Comparison of ENCODE assay signal across 27 cellular contexts in the genomic region with DNA sequence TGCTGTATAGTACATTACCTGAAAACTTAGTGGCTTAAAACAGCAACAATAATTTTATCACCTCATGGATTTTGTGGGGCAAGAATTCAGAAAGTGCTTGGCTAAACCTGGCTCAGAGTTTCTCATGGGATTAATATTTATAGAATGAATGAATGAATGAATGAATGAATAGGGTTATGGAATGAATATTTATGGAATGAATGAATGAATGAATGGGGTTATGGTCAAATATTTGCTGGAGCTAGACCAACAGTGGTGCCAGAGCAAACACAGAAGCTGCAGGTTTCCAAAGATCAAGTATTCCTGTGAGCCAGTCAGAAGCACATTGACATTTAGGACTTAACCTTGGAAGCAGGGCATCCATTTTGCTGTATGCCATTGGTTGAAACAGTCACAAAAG. TPM values are rescaled to one million over a fixed set of nuclear protein-coding genes. Genes with fewer than 3 reads are reported as not detected.
"Had no signal": no experiment of that assay in that cellular context is flagged by ENCODE, and none has a peak within 500 bp of the region (broad histone marks: within the 10 kb centered on the region; RNA-seq: fewer than 3 reads in every experiment).

No MANE protein-coding gene starts in this region.

- H3K27me3 ChIP-seq: dorsolateral prefrontal cortex, esophagus squamous epithelium, gastrocnemius medialis had no signal

- DNase-seq: dermis blood vessel endothelial cell; dorsolateral prefrontal cortex; effector CD4-positive, alpha-beta T cell; effector memory CD4-positive, alpha-beta T cell; erythroblast; esophagus squamous epithelium; foreskin fibroblast; foreskin melanocyte; gastrocnemius medialis; glutamatergic neuron; head of caudate nucleus; heart right ventricle; hippocampal formation; left cardiac atrium; left ventricle myocardium inferior; lower lobe of right lung; mesenchymal stem cell; mucosa of descending colon; naive B cell had no signal

- H3K36me3 ChIP-seq: esophagus squamous epithelium, gastrocnemius medialis, heart right ventricle, left ventricle myocardium inferior, lower lobe of right lung had no signal

- H3K9me3 ChIP-seq: esophagus squamous epithelium, gastrocnemius medialis, heart right ventricle, left ventricle myocardium inferior, lower lobe of right lung, mucosa of descending colon had no signal

- H3K4me3 ChIP-seq: coronary artery, dorsolateral prefrontal cortex, esophagus squamous epithelium, gastrocnemius medialis, heart right ventricle, left ventricle myocardium inferior, lower lobe of right lung, mucosa of descending colon had no signal

- H3K4me1 ChIP-seq: esophagus squamous epithelium, gastrocnemius medialis, heart right ventricle, left ventricle myocardium inferior, lower lobe of right lung had no signal

- ATAC-seq: esophagus mucosa, gastrocnemius medialis, heart right ventricle, left cardiac atrium, lower lobe of right lung, mucosa of descending colon had no signal

- H3K27ac ChIP-seq: coronary artery, dorsolateral prefrontal cortex, epithelial cell of prostate, esophagus squamous epithelium, gastrocnemius medialis, heart right ventricle, left ventricle myocardium inferior, lower lobe of right lung had no signal

- FAIRE-seq: colon, islet of Langerhans, keratinocyte had no signal

RNA-seq across cellular contexts. Expression of a gene that starts 35.7 kb away (rescaled TPM):
- total RNA-seq: dermis blood vessel endothelial cell, gastrocnemius medialis, heart right ventricle, left ventricle myocardium inferior, lung microvascular endothelial cell, mesenteric fat pad had no signal
- polyA plus RNA-seq: heart right ventricle, keratinocyte had no signal
